In the genomic region with DNA sequence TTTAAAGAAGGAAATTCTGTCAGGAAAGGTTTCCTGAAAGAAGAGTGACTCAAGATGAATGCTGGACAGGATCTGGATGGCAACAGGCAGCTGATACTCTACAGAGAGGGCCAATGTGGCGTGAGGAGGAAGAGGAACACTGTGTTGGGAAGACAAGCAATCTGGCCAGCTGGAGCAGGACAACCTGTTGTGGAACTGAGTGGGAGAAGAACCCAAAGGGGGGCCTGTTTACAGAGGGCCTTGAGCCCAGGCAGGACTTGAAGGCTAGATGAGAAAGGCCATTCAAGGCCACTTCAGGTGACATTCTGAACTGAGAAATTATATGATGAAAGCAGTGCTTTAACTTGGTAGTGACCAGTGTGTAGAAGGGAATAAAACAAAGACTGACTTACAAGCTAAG, we compare ENCODE assay signal across 25 cellular contexts. TPM values are rescaled to one million over a fixed set of nuclear protein-coding genes. Genes with fewer than 3 reads are reported as not detected.
DNase-seq lines count a peak whose midpoint lies in the region; ATAC-seq and TF ChIP-seq lines count a peak whose summit lies in the region.
"Had no signal": no experiment of that assay in that cellular context is flagged by ENCODE, and none has a peak within 500 bp of the region (broad histone marks: within the 10 kb centered on the region; RNA-seq: fewer than 3 reads in every experiment).

No MANE protein-coding gene starts in this region.

- H4K20me1 ChIP-seq in mammary epithelial cell (ENCODE audit: insufficient read depth, low read length) = no peaks in the 10 kb centered on the region

- in situ Hi-C loops in mammary epithelial cell (cut with MboI; ENCODE audit: low sequenced_read_pairs in 2 of 2) = no loop called here

- no peak for ATAC-seq in activated T-helper 17 cell treated with anti-CD3 and anti-CD28 coated beads, Interleukin-2, amount 50 U/mL, for 72 hours (replicated peaks)
- ATAC-seq in left colon = peak; percentile 23
- no peak for ATAC-seq in stimulated activated effector memory CD8-positive, alpha-beta T cell treated with anti-CD3 and anti-CD28 coated beads, Interleukin-12 subunit alpha, Interleukin-12 subunit beta, amount 100 ng/mL, for 72 hours
- ATAC-seq in HG03469 (IDR thresholded peaks at IDR 0.05; ENCODE audit: unreplicated experiment) = no peak
- ATAC-seq: activated CD4-positive, alpha-beta T cell treated with anti-CD3 and anti-CD28 coated beads for 36 hours; foreskin keratinocyte had no signal

- no peak overlapping the region for H3K4me3 Mint-ChIP-seq in MCF 10A (ENCODE audit: unreplicated experiment)
- H3K4me3 Mint-ChIP-seq in activated T-helper 17 cell treated with anti-CD3 and anti-CD28 coated beads, Interleukin-2, amount 50 U/mL, for 72 hours = no peak overlapping the region
- no peak overlapping the region for H3K4me3 Mint-ChIP-seq in stimulated activated effector memory CD8-positive, alpha-beta T cell treated with anti-CD3 and anti-CD28 coated beads, Interleukin-12 subunit alpha, Interleukin-12 subunit beta, amount 100 ng/mL, for 72 hours
- H3K4me3 Mint-ChIP-seq: activated CD4-positive, alpha-beta T cell treated with anti-CD3 and anti-CD28 coated beads for 36 hours; H9 had no signal

- CTCF ChIA-PET in MCF 10A (lab: Yijun Ruan, JAX) (no interaction called here), mammary epithelial cell (lab: Charles Lee; ENCODE audit: low non-redundant PET) (no interaction called here)

- dilution Hi-C loops in mammary epithelial cell (cut with HindIII; ENCODE audit: low sequenced_read_pairs) = no loop called here

- peak overlapping the region; percentile 43 for H3K27ac Mint-ChIP-seq in MCF 10A (ENCODE audit: low read depth, unreplicated experiment)
- H3K27ac Mint-ChIP-seq in activated T-helper 17 cell treated with anti-CD3 and anti-CD28 coated beads, Interleukin-2, amount 50 U/mL, for 72 hours = peak overlapping the region; percentile 63
- H3K27ac Mint-ChIP-seq in stimulated activated effector memory CD8-positive, alpha-beta T cell treated with anti-CD3 and anti-CD28 coated beads, Interleukin-12 subunit alpha, Interleukin-12 subunit beta, amount 100 ng/mL, for 72 hours = peak overlapping the region; percentile 68
- H3K27ac Mint-ChIP-seq: activated CD4-positive, alpha-beta T cell treated with anti-CD3 and anti-CD28 coated beads for 36 hours had no signal

- no peak overlapping the region for H3K9ac ChIP-seq in mammary epithelial cell (ENCODE audit: insufficient read depth, low read length)

- no peak for TF ChIP-seq EP300 in suprapubic skin (IDR thresholded peaks at IDR 0.05)

- WGBS in mammary epithelial cell (ENCODE audit: low coverage, missing lambda C conversion rate) = 100% methylated on average over 1 of the region's 1 CpG
- WGBS in suprapubic skin = 90% methylated on average over 1 of the region's 1 CpG

- no peak overlapping the region for H3K4me2 ChIP-seq in mammary epithelial cell (ENCODE audit: insufficient read depth, low read depth, low read length)
- H3K4me2 ChIP-seq: hepatocyte had no signal

- H3K9me3 ChIP-seq in mammary epithelial cell (replicated peaks; ENCODE audit: insufficient read depth, low read length) (no peaks in the 10 kb centered on the region), suprapubic skin (no peaks in the 10 kb centered on the region)
- H3K9me3 ChIP-seq: Peyer's patch had no signal

- H3K4me1 ChIP-seq in mammary epithelial cell (ENCODE audit: insufficient read depth, low read length) (peaks cover 4% of the 10 kb centered on the region), suprapubic skin (peaks cover 15% of the 10 kb centered on the region)

- no peak for TF ChIP-seq POLR2A in suprapubic skin (IDR thresholded peaks at IDR 0.05)

- peaks cover 10% of the 10 kb centered on the region for H3K36me3 ChIP-seq in mammary epithelial cell (ENCODE audit: insufficient read depth, low read length)
- H3K36me3 ChIP-seq in suprapubic skin = peaks cover 28% of the 10 kb centered on the region

- POLR2A ChIA-PET in MCF 10A (lab: Yijun Ruan, JAX) = interaction anchor here (1.0 kb wide), 1 partner anchor 9 kb away, joined by 3 read pairs; no protein-coding TSS in a partner anchor

- H3K9me3 Mint-ChIP-seq in MCF 10A (ENCODE audit: unreplicated experiment) = peaks cover 11% of the 10 kb centered on the region
- H3K9me3 Mint-ChIP-seq in activated T-helper 17 cell treated with anti-CD3 and anti-CD28 coated beads, Interleukin-2, amount 50 U/mL, for 72 hours = no peaks in the 10 kb centered on the region
- no peaks in the 10 kb centered on the region for H3K9me3 Mint-ChIP-seq in stimulated activated effector memory CD8-positive, alpha-beta T cell treated with anti-CD3 and anti-CD28 coated beads, Interleukin-12 subunit alpha, Interleukin-12 subunit beta, amount 100 ng/mL, for 72 hours
- H3K9me3 Mint-ChIP-seq: H9 had no signal

- TF ChIP-seq CTCF in MCF 10A (IDR thresholded peaks at IDR 0.05; ENCODE audit: unreplicated experiment) (no peak), mammary epithelial cell (conservative IDR thresholded peaks at IDR 0.05 in 1 of 2, IDR thresholded peaks at IDR 0.05 in 1 of 2; ENCODE audit: extremely low read depth in 1 of 2, insufficient read depth in 1 of 2, low read depth in 1 of 2, low read length in 2 of 2) (no peak), suprapubic skin (IDR thresholded peaks at IDR 0.05) (no peak)

- no peak overlapping the region for H2AFZ ChIP-seq in mammary epithelial cell (ENCODE audit: low read depth, low read length)
- H2AFZ ChIP-seq: hepatocyte had no signal

- H3K27me3 Mint-ChIP-seq in MCF 10A (ENCODE audit: insufficient read depth, unreplicated experiment) = no peaks in the 10 kb centered on the region
- H3K27me3 Mint-ChIP-seq in activated T-helper 17 cell treated with anti-CD3 and anti-CD28 coated beads, Interleukin-2, amount 50 U/mL, for 72 hours = no peaks in the 10 kb centered on the region
- H3K27me3 Mint-ChIP-seq: activated CD4-positive, alpha-beta T cell treated with anti-CD3 and anti-CD28 coated beads for 36 hours had no signal

- DNase-seq in MCF 10A (ENCODE audit: unreplicated experiment) (no peak), mammary epithelial cell (no peak), left colon (no peak), suprapubic skin (ENCODE audit: low spot score in 2 of 2) (no peak)
- no peak for DNase-seq in stimulated activated effector memory CD8-positive, alpha-beta T cell treated with anti-CD3 and anti-CD28 coated beads, Interleukin-12 subunit alpha, Interleukin-12 subunit beta, amount 100 ng/mL, for 72 hours (ENCODE audit: low spot score in 2 of 2)
- DNase-seq: activated CD4-positive, alpha-beta T cell treated with anti-CD3 and anti-CD28 coated beads for 36 hours; activated CD8-positive, alpha-beta memory T cell treated with anti-CD3 and anti-CD28 coated beads, Interleukin-2, amount 50 U/mL, for 4 hours; activated gamma-delta T cell treated with Interleukin-2 at 50 U/mL for 16 hours; amygdala; central memory CD4-positive, alpha-beta T cell; DND-41; erythroblast; foreskin keratinocyte; H9; Kasumi-1; NCI-H1105; NCI-H2081; NCI-H446 treated with DMSO at 0.1 percent for 48 hours; NK-92 treated with Interleukin-12 subunit alpha and Interleukin-12 subunit beta, amount 100 ng/mL, for 24 hours; Peyer's patch; stimulated activated CD4-positive, alpha-beta T cell treated with anti-CD3 and anti-CD28 coated beads, Interleukin-2, amount 100 ng/mL, for 48 hours; stimulated activated naive CD4-positive, alpha-beta T cell treated with Interleukin-2 at 50 U/mL for 16 hours had no signal

- BruUV-seq in MCF 10A (replicated peaks; lab: Mats Ljungman, UMichigan) (no TSS peak), mammary epithelial cell (replicated peaks; lab: Mats Ljungman, UMichigan) (no TSS peak)

- H3K79me2 ChIP-seq in mammary epithelial cell (ENCODE audit: insufficient read depth, low read length) = peaks cover 80% of the 10 kb centered on the region

- H3K4me3 ChIP-seq in mammary epithelial cell (replicated peaks in 1 of 3; ENCODE audit: insufficient read depth in 1 of 3, low read depth in 2 of 3, low read length in 3 of 3) (no peak overlapping the region), suprapubic skin (no peak overlapping the region)
- H3K4me3 ChIP-seq: hepatocyte, Peyer's patch had no signal

- H3K27ac ChIP-seq in mammary epithelial cell (ENCODE audit: insufficient read depth, low read depth, low read length) (no peak overlapping the region), suprapubic skin (no peak overlapping the region)
- H3K27ac ChIP-seq: foreskin keratinocyte, hepatocyte had no signal

- H3K4me1 Mint-ChIP-seq in MCF 10A (ENCODE audit: insufficient read depth, unreplicated experiment) = peaks cover 22% of the 10 kb centered on the region
- H3K4me1 Mint-ChIP-seq in activated T-helper 17 cell treated with anti-CD3 and anti-CD28 coated beads, Interleukin-2, amount 50 U/mL, for 72 hours = peaks cover 26% of the 10 kb centered on the region
- H3K4me1 Mint-ChIP-seq in stimulated activated effector memory CD8-positive, alpha-beta T cell treated with anti-CD3 and anti-CD28 coated beads, Interleukin-12 subunit alpha, Interleukin-12 subunit beta, amount 100 ng/mL, for 72 hours = peaks cover 40% of the 10 kb centered on the region

- intact Hi-C loops in MCF 10A (cut with micrococcal nuclease) (no loop called here), mammary epithelial cell (cut with micrococcal nuclease) (no loop called here), left colon (cut with DNase I, micrococcal nuclease) (no loop called here)

- H3K36me3 Mint-ChIP-seq in MCF 10A (ENCODE audit: insufficient read depth, unreplicated experiment) = peaks cover 56% of the 10 kb centered on the region
- H3K36me3 Mint-ChIP-seq in activated T-helper 17 cell treated with anti-CD3 and anti-CD28 coated beads, Interleukin-2, amount 50 U/mL, for 72 hours (ENCODE audit: low read depth) = peaks cover 92% of the 10 kb centered on the region
- H3K36me3 Mint-ChIP-seq in stimulated activated effector memory CD8-positive, alpha-beta T cell treated with anti-CD3 and anti-CD28 coated beads, Interleukin-12 subunit alpha, Interleukin-12 subunit beta, amount 100 ng/mL, for 72 hours = peaks cover 98% of the 10 kb centered on the region

- no peaks in the 10 kb centered on the region for H3K27me3 ChIP-seq in mammary epithelial cell (ENCODE audit: insufficient read depth, low read length)
- H3K27me3 ChIP-seq in suprapubic skin = no peaks in the 10 kb centered on the region
- H3K27me3 ChIP-seq: foreskin keratinocyte, hepatocyte, Peyer's patch had no signal

RNA-seq across cellular contexts. Expression of a gene that starts 8.5 kb away (rescaled TPM):
- 66.2 and 68.0 TPM in 2 replicates for total RNA-seq in MCF 10A (2022)
- 10 to 100 TPM; 32.3 to 49.1 TPM for total RNA-seq in mammary epithelial cell
- 18.2 TPM for polyA plus RNA-seq in mammary epithelial cell
- polyA minus RNA-seq in mammary epithelial cell = 53.2 TPM
- total RNA-seq in activated T-helper 17 cell treated with anti-CD3 and anti-CD28 coated beads, Interleukin-2, amount 50 U/mL, for 72 hours = 10 to 100 TPM; 50.8 to 71.4 TPM
- total RNA-seq in left colon = 10 to 100 TPM; 30.3 to 31.2 TPM
- 10 to 100 TPM; 31.7 to 43.6 (median 41.2) TPM for total RNA-seq in suprapubic skin
